In the genomic region with DNA sequence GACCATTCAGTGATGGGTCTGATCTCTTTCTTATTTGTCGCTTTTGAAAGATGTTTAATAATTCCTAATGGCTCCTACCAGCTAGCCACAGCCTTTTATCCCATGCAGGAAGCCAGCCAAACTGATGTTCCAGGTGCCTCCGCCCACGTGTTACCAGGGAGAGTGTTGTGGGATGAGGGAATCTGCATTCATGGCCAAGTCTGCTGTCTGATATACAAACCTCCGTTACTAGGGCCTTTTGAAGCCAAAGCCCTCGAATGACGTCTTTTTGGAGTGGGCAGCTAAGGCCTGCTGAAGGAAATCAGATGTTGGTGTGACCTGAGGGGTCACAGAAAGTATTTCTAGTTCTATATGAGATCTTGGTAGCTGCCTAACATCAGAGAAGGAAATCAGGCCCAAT, we compare ENCODE assay signal across 20 cellular contexts. TPM values are rescaled to one million over a fixed set of nuclear protein-coding genes. Genes with fewer than 3 reads are reported as not detected.
DNase-seq lines count a peak whose midpoint lies in the region; ATAC-seq and TF ChIP-seq lines count a peak whose summit lies in the region.
"Had no signal": no experiment of that assay in that cellular context is flagged by ENCODE, and none has a peak within 500 bp of the region (broad histone marks: within the 10 kb centered on the region; RNA-seq: fewer than 3 reads in every experiment).

No MANE protein-coding gene starts in this region.

- H3K4me1 Mint-ChIP-seq in stimulated activated effector memory CD8-positive, alpha-beta T cell treated with anti-CD3 and anti-CD28 coated beads, Interleukin-12 subunit alpha, Interleukin-12 subunit beta, amount 100 ng/mL, for 72 hours: peaks cover 80% of the 10 kb centered on the region

- H3K27ac ChIP-seq in left lung: no peak overlapping the region
- H3K27ac ChIP-seq in effector memory CD4-positive, alpha-beta T cell (ENCODE audit: insufficient read depth, low read length, poor library complexity, severe bottlenecking): no peak overlapping the region
- H3K27ac ChIP-seq: gastrocnemius medialis, RWPE1 had no signal

- no peak overlapping the region for H3K4me3 ChIP-seq in left lung
- no peak overlapping the region for H3K4me3 ChIP-seq in effector memory CD4-positive, alpha-beta T cell (ENCODE audit: insufficient read depth, low read depth, low read length, poor library complexity, severe bottlenecking)
- H3K4me3 ChIP-seq: gastrocnemius medialis, lung, MG63 had no signal

- peak overlapping the region; percentile 29 for H3K27ac Mint-ChIP-seq in stimulated activated effector memory CD8-positive, alpha-beta T cell treated with anti-CD3 and anti-CD28 coated beads, Interleukin-12 subunit alpha, Interleukin-12 subunit beta, amount 100 ng/mL, for 72 hours
- H3K27ac Mint-ChIP-seq: activated CD4-positive, alpha-beta memory T cell treated with anti-CD3 and anti-CD28 coated beads for 36 hours; activated naive CD8-positive, alpha-beta T cell treated with anti-CD3 and anti-CD28 coated beads for 36 hours; natural killer cell treated with Interleukin-12 subunit alpha and Interleukin-12 subunit beta and Interleukin-15 and Interleukin-18, amount 100 ng/mL, for 72 hours had no signal

- H3K27me3 ChIP-seq in left lung: no peaks in the 10 kb centered on the region
- H3K27me3 ChIP-seq in effector memory CD4-positive, alpha-beta T cell (replicated peaks; ENCODE audit: control insufficient read depth, insufficient read depth, low read length, poor library complexity, severe bottlenecking): no peaks in the 10 kb centered on the region
- H3K27me3 ChIP-seq: gastrocnemius medialis, MG63 had no signal

- intact Hi-C loops in left lung (cut with DNase I): no loop called here

- ATAC-seq in left lung (peak; percentile 51), HG03457 (IDR thresholded peaks at IDR 0.05; ENCODE audit: unreplicated experiment) (no peak), HG02642 (IDR thresholded peaks at IDR 0.05; ENCODE audit: poor library complexity, unreplicated experiment) (no peak)
- ATAC-seq in stimulated activated effector memory CD8-positive, alpha-beta T cell treated with anti-CD3 and anti-CD28 coated beads, Interleukin-12 subunit alpha, Interleukin-12 subunit beta, amount 100 ng/mL, for 72 hours: no peak
- ATAC-seq: activated T-cell treated with anti-CD3 and anti-CD28 coated beads, Interleukin-2, amount 50 U/mL, for 4 hours; gastrocnemius medialis; HepG2; natural killer cell treated with Interleukin-12 subunit alpha and Interleukin-12 subunit beta and Interleukin-15 and Interleukin-18, amount 100 ng/mL, for 72 hours had no signal

- peaks cover 13 to 27% of the 10 kb centered on the region in 2 donors for H3K4me1 ChIP-seq in left lung
- H3K4me1 ChIP-seq in effector memory CD4-positive, alpha-beta T cell (ENCODE audit: control insufficient read depth, insufficient read depth, low read length, poor library complexity, severe bottlenecking): no peaks in the 10 kb centered on the region

- peaks cover 35% of the 10 kb centered on the region for H3K36me3 Mint-ChIP-seq in stimulated activated effector memory CD8-positive, alpha-beta T cell treated with anti-CD3 and anti-CD28 coated beads, Interleukin-12 subunit alpha, Interleukin-12 subunit beta, amount 100 ng/mL, for 72 hours

- H3K9me3 ChIP-seq in left lung: no peaks in the 10 kb centered on the region
- H3K9me3 ChIP-seq in effector memory CD4-positive, alpha-beta T cell (ENCODE audit: control insufficient read depth, low read length): no peaks in the 10 kb centered on the region
- H3K9me3 ChIP-seq: gastrocnemius medialis, MG63 had no signal

- TF ChIP-seq CTCF in left lung (IDR thresholded peaks at IDR 0.05): no peak

- no peak overlapping the region for H3K4me3 Mint-ChIP-seq in stimulated activated effector memory CD8-positive, alpha-beta T cell treated with anti-CD3 and anti-CD28 coated beads, Interleukin-12 subunit alpha, Interleukin-12 subunit beta, amount 100 ng/mL, for 72 hours
- H3K4me3 Mint-ChIP-seq: activated CD4-positive, alpha-beta memory T cell treated with anti-CD3 and anti-CD28 coated beads for 36 hours; activated naive CD8-positive, alpha-beta T cell treated with anti-CD3 and anti-CD28 coated beads for 36 hours; activated T-cell treated with anti-CD3 and anti-CD28 coated beads, Interleukin-2, amount 50 U/mL, for 4 hours; natural killer cell treated with Interleukin-12 subunit alpha and Interleukin-12 subunit beta and Interleukin-15 and Interleukin-18, amount 100 ng/mL, for 72 hours had no signal

- DNase-seq in HCEC 1CT (peak; percentile 20), fibroblast of gingiva (ENCODE audit: low read depth) (peak; percentile 21), left lung (no peak)
- DNase-seq in stimulated activated effector memory CD8-positive, alpha-beta T cell treated with anti-CD3 and anti-CD28 coated beads, Interleukin-12 subunit alpha, Interleukin-12 subunit beta, amount 100 ng/mL, for 72 hours (ENCODE audit: low spot score in 2 of 2): no peak
- DNase-seq in effector memory CD4-positive, alpha-beta T cell: no peak
- DNase-seq: activated CD4-positive, alpha-beta memory T cell treated with anti-CD3 and anti-CD28 coated beads for 36 hours; activated naive CD8-positive, alpha-beta T cell treated with anti-CD3 and anti-CD28 coated beads for 36 hours; activated T-cell treated with anti-CD3 and anti-CD28 coated beads, Interleukin-2, amount 50 U/mL, for 4 hours; central memory CD4-positive, alpha-beta T cell; gastrocnemius medialis; GDM1; MG63; NCI-H1694 treated with DMSO at 0.1 percent for 48 hours; NCI-H446 treated with DMSO at 0.1 percent for 48 hours had no signal

- H3K9me3 Mint-ChIP-seq in stimulated activated effector memory CD8-positive, alpha-beta T cell treated with anti-CD3 and anti-CD28 coated beads, Interleukin-12 subunit alpha, Interleukin-12 subunit beta, amount 100 ng/mL, for 72 hours: no peaks in the 10 kb centered on the region
- H3K9me3 Mint-ChIP-seq: activated CD4-positive, alpha-beta memory T cell treated with anti-CD3 and anti-CD28 coated beads for 36 hours; activated T-cell treated with anti-CD3 and anti-CD28 coated beads, Interleukin-2, amount 50 U/mL, for 4 hours; natural killer cell treated with Interleukin-12 subunit alpha and Interleukin-12 subunit beta and Interleukin-15 and Interleukin-18, amount 100 ng/mL, for 72 hours had no signal

- H3K36me3 ChIP-seq in left lung: peaks cover 0 to 15% of the 10 kb centered on the region in 2 donors
- H3K36me3 ChIP-seq in effector memory CD4-positive, alpha-beta T cell (ENCODE audit: control insufficient read depth, insufficient read depth, low read length): peaks cover 5% of the 10 kb centered on the region

RNA-seq across cellular contexts. Expression of gene STK35, which starts 21.3 kb away (rescaled TPM):
- total RNA-seq in left lung: 10 to 100 TPM; 15.8 to 17.2 TPM

Comparison
In these comparisons a context has a peak if more than half of its experiments do, and no peak if none do; other contexts are left out.
1. DNase-seq: peak in HCEC 1CT (single experiment) and fibroblast of gingiva (single experiment); none in left lung (0 of 2), stimulated activated effector memory CD8-positive, alpha-beta T cell treated with anti-CD3 and anti-CD28 coated beads, Interleukin-12 subunit alpha, Interleukin-12 subunit beta, amount 100 ng/mL, for 72 hours (0 of 2) and effector memory CD4-positive, alpha-beta T cell (0 of 3).